19 cellular contexts compared by ENCODE assay signal in the genomic region with DNA sequence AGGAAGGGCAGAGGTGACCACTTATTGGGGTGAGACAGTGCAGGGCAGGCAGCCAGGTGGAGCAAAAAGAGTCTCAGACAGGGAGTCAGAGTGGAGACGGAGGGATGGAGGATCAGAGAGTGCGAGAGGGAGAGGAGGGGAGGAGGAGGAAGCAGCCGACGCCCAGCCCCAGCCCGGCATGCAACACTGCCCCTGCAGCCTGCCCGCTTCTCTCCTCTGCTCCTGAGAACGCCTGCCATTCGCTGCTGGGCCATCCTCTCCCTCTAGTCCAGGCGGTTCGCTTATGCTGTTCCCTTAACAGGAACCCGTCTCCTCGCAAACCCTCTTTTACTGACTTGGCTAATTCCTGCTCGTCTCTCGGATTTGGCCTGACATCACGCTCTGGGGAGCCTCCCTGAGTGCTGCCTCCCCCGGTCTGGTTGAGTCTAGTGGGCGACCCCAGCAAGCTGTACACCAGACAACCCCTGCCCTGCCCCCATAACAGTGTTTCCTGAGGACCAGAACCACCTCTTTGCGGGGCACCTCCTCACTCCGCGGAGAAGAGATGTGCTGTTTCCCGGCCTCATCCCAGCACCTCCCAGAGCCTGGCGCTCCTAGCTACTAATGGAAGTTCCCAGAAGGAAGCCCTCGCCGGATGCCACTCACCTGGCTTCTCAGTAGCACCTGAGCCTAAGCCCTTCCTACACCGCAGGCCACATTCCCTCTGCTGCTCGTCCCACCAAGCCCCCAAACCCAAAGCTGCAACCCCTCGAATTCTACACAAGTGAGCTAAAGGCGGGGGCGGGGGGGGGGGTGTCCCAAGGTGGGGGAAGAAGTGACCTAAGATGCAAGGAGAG.
DNase-seq lines count a peak whose midpoint lies in the region; ATAC-seq and TF ChIP-seq lines count a peak whose summit lies in the region.
"Had no signal": no experiment of that assay in that cellular context is flagged by ENCODE, and none has a peak within 500 bp of the region (broad histone marks: within the 10 kb centered on the region; RNA-seq: fewer than 3 reads in every experiment).

No MANE protein-coding gene starts in this region.

- H3K4me1 Mint-ChIP-seq in natural killer cell: peaks cover 0 to 5% of the 10 kb centered on the region in 2 donors
- no peaks in the 10 kb centered on the region for H3K4me1 Mint-ChIP-seq in natural killer cell treated with Interleukin-12 subunit alpha and Interleukin-12 subunit beta and Interleukin-15 and Interleukin-18, amount 100 ng/mL, for 72 hours (ENCODE audit: low read depth in 2 of 2)
- no peaks in the 10 kb centered on the region for H3K4me1 Mint-ChIP-seq in activated T-helper 17 cell treated with anti-CD3 and anti-CD28 coated beads, Interleukin-2, amount 50 U/mL, for 72 hours

- peaks cover 6% of the 10 kb centered on the region; the same call in 1 of the 2 replicates for H3K4me1 ChIP-seq in iPS-20b (ENCODE audit: insufficient read depth, low read length)
- H3K4me1 ChIP-seq: heart right ventricle had no signal

- TF ChIP-seq CTCF in natural killer cell (IDR thresholded peaks at IDR 0.05): no peak

- H3K27ac ChIP-seq in iPS-20b (ENCODE audit: low read length): peak overlapping the region; percentile 31
- H3K27ac ChIP-seq: cardiac muscle cell, heart right ventricle, HL-60, KMS-11, sigmoid colon had no signal

- H3K4me3 Mint-ChIP-seq in natural killer cell: peak overlapping the region; percentile 45
- no peak overlapping the region for H3K4me3 Mint-ChIP-seq in natural killer cell treated with Interleukin-12 subunit alpha and Interleukin-12 subunit beta and Interleukin-15 and Interleukin-18, amount 100 ng/mL, for 72 hours
- peak overlapping the region; percentile 28 for H3K4me3 Mint-ChIP-seq in activated T-helper 17 cell treated with anti-CD3 and anti-CD28 coated beads, Interleukin-2, amount 50 U/mL, for 72 hours

- intact Hi-C loops in natural killer cell (cut with micrococcal nuclease): no loop called here

- H3K9ac ChIP-seq in iPS-20b (ENCODE audit: low read depth, low read length): peak overlapping the region; percentile 53; the same call in 1 of the 2 replicates
- H3K9ac ChIP-seq: KMS-11 had no signal

- H3K27ac Mint-ChIP-seq in natural killer cell: no peak overlapping the region
- no peak overlapping the region for H3K27ac Mint-ChIP-seq in natural killer cell treated with Interleukin-12 subunit alpha and Interleukin-12 subunit beta and Interleukin-15 and Interleukin-18, amount 100 ng/mL, for 72 hours
- no peak overlapping the region for H3K27ac Mint-ChIP-seq in activated T-helper 17 cell treated with anti-CD3 and anti-CD28 coated beads, Interleukin-2, amount 50 U/mL, for 72 hours
- H3K27ac Mint-ChIP-seq: activated T-cell treated with anti-CD3 and anti-CD28 coated beads, Interleukin-2, amount 50 U/mL, for 72 hours had no signal

- no peaks in the 10 kb centered on the region for H3K9me3 Mint-ChIP-seq in natural killer cell
- no peaks in the 10 kb centered on the region for H3K9me3 Mint-ChIP-seq in natural killer cell treated with Interleukin-12 subunit alpha and Interleukin-12 subunit beta and Interleukin-15 and Interleukin-18, amount 100 ng/mL, for 72 hours
- no peaks in the 10 kb centered on the region for H3K9me3 Mint-ChIP-seq in activated T-helper 17 cell treated with anti-CD3 and anti-CD28 coated beads, Interleukin-2, amount 50 U/mL, for 72 hours
- H3K9me3 Mint-ChIP-seq: activated T-cell treated with anti-CD3 and anti-CD28 coated beads, Interleukin-2, amount 50 U/mL, for 72 hours had no signal

- H3K27me3 ChIP-seq in iPS-20b (ENCODE audit: insufficient read depth, low read length): peaks cover 33% of the 10 kb centered on the region

- ATAC-seq in natural killer cell (no peak), HG02852 (IDR thresholded peaks at IDR 0.05; ENCODE audit: unreplicated experiment) (no peak)
- no peak for ATAC-seq in natural killer cell treated with Interleukin-12 subunit alpha and Interleukin-12 subunit beta and Interleukin-15 and Interleukin-18, amount 100 ng/mL, for 72 hours
- no peak for ATAC-seq in activated T-helper 17 cell treated with anti-CD3 and anti-CD28 coated beads, Interleukin-2, amount 50 U/mL, for 72 hours (replicated peaks)
- ATAC-seq: activated T-cell treated with anti-CD3 and anti-CD28 coated beads, Interleukin-2, amount 50 U/mL, for 72 hours; left colon had no signal

- no peaks in the 10 kb centered on the region for H3K9me3 ChIP-seq in iPS-20b (ENCODE audit: insufficient read depth, low read depth, low read length)
- H3K9me3 ChIP-seq: heart right ventricle, sigmoid colon had no signal

- H3K4me3 ChIP-seq in iPS-20b (ENCODE audit: low read length): peak overlapping the region; percentile 76
- H3K4me3 ChIP-seq: cardiac muscle cell, heart right ventricle, sigmoid colon had no signal

- DNase-seq in natural killer cell (no peak), mesenteric fat pad (ENCODE audit: low spot score) (no peak), NOMO-1 (lab: John Stamatoyannopoulos, UW; ENCODE audit: unreplicated experiment in 2 of 2) (no peak)
- no peak for DNase-seq in natural killer cell treated with Interleukin-12 subunit alpha and Interleukin-12 subunit beta and Interleukin-15 and Interleukin-18, amount 100 ng/mL, for 72 hours (ENCODE audit: low spot score)
- DNase-seq in activated naive CD4-positive, alpha-beta T cell treated with anti-CD3 and anti-CD28 coated beads, Interleukin-2, amount 50 U/mL, for 16 hours: no peak
- DNase-seq: activated CD4-positive, alpha-beta T cell treated with anti-CD3 and anti-CD28 coated beads, Interleukin-2, amount 50 U/mL, for 48 hours; activated T-cell treated with anti-CD3 and anti-CD28 coated beads, Interleukin-2, amount 50 U/mL, for 72 hours; heart right ventricle; left colon; NCI-H1092; NCI-H526 treated with DMSO at 0.1 percent for 48 hours; sigmoid colon; stimulated activated CD4-positive, alpha-beta T cell treated with anti-CD3 and anti-CD28 coated beads, Interleukin-1b, Interleukin-23, amount 100 ng/mL, for 48 hours had no signal

- H3K27me3 Mint-ChIP-seq in natural killer cell (ENCODE audit: low read depth in 2 of 2): peaks cover 28 to 59% of the 10 kb centered on the region in 2 donors
- peaks cover 31 to 48% of the 10 kb centered on the region in 2 donors for H3K27me3 Mint-ChIP-seq in natural killer cell treated with Interleukin-12 subunit alpha and Interleukin-12 subunit beta and Interleukin-15 and Interleukin-18, amount 100 ng/mL, for 72 hours
- peaks cover 48% of the 10 kb centered on the region for H3K27me3 Mint-ChIP-seq in activated T-helper 17 cell treated with anti-CD3 and anti-CD28 coated beads, Interleukin-2, amount 50 U/mL, for 72 hours

- no peaks in the 10 kb centered on the region for H3K36me3 ChIP-seq in iPS-20b (ENCODE audit: insufficient read depth, low read depth, low read length)
- H3K36me3 ChIP-seq: cardiac muscle cell, heart right ventricle, sigmoid colon had no signal

- no peaks in the 10 kb centered on the region for H3K36me3 Mint-ChIP-seq in natural killer cell
- H3K36me3 Mint-ChIP-seq in natural killer cell treated with Interleukin-12 subunit alpha and Interleukin-12 subunit beta and Interleukin-15 and Interleukin-18, amount 100 ng/mL, for 72 hours: no peaks in the 10 kb centered on the region
- H3K36me3 Mint-ChIP-seq in activated T-helper 17 cell treated with anti-CD3 and anti-CD28 coated beads, Interleukin-2, amount 50 U/mL, for 72 hours (ENCODE audit: low read depth): no peaks in the 10 kb centered on the region
